Comparison of ENCODE assay signal across 8 cellular contexts in genomic region chr16:67966549-67967182, GRCh38. TPM values are rescaled to one million over a fixed set of nuclear protein-coding genes. Genes with fewer than 3 reads are reported as not detected.
DNase-seq lines count a peak whose midpoint lies in the region; ATAC-seq and TF ChIP-seq lines count a peak whose summit lies in the region.

No MANE protein-coding gene starts in this region.

- peaks cover 16% of the 10 kb centered on the region for H3K4me1 Mint-ChIP-seq in activated naive CD8-positive, alpha-beta T cell treated with anti-CD3 and anti-CD28 coated beads for 36 hours
- H3K4me1 Mint-ChIP-seq in immature natural killer cell = peaks cover 24 to 25% of the 10 kb centered on the region in 2 donors

- H3K4me3 Mint-ChIP-seq in activated naive CD8-positive, alpha-beta T cell treated with anti-CD3 and anti-CD28 coated beads for 36 hours = peak overlapping the region; percentile 99
- H3K4me3 Mint-ChIP-seq in immature natural killer cell = peak overlapping the region; percentile 89 to 96 (median 96)

- peaks cover 19% of the 10 kb centered on the region for H3K4me1 ChIP-seq in A673 (ENCODE audit: insufficient read depth, low read length, poor library complexity, severe bottlenecking)
- peaks cover 39 to 56% of the 10 kb centered on the region in 2 donors for H3K4me1 ChIP-seq in thyroid gland

- 61 to 70% methylated on average over 3 of the region's 3 CpGs for WGBS in thyroid gland, 2 donors

- no peak for ATAC-seq in GM19023 (IDR thresholded peaks at IDR 0.05; ENCODE audit: unreplicated experiment)

- POLR2A ChIA-PET in A673 (lab: Charles Lee; ENCODE audit: low non-redundant PET) = no interaction called here

- H3K27me3 ChIP-seq in A673 (replicated peaks; ENCODE audit: insufficient read depth, low read depth, low read length, poor library complexity) (no peaks in the 10 kb centered on the region), thyroid gland (no peaks in the 10 kb centered on the region)

- intact Hi-C loops in A673 (cut with micrococcal nuclease; ENCODE audit: unreplicated experiment) (no loop called here), thyroid gland (cut with DNase I) (no loop called here)

- H3K27me3 Mint-ChIP-seq in activated naive CD8-positive, alpha-beta T cell treated with anti-CD3 and anti-CD28 coated beads for 36 hours = no peaks in the 10 kb centered on the region
- H3K27me3 Mint-ChIP-seq in immature natural killer cell (ENCODE audit: low read depth in 3 of 3) = peaks cover 2 to 9% (median 5%) of the 10 kb centered on the region in 3 donors

- H3K9me3 ChIP-seq in A673 (ENCODE audit: low read depth, low read length, poor library complexity, severe bottlenecking) (no peaks in the 10 kb centered on the region), thyroid gland (no peaks in the 10 kb centered on the region)

- peak overlapping the region; percentile 54 for H3K27ac ChIP-seq in A673 (ENCODE audit: low read depth, low read length, poor library complexity, severe bottlenecking)
- H3K27ac ChIP-seq in thyroid gland = peak overlapping the region; percentile 60 to 93 (median 92)

- DNase-seq in A673 (ENCODE audit: low spot score) = no peak
- DNase-seq in HFF-Myc (ENCODE audit: extremely low read depth, low read depth) = peak; percentile 42
- no peak for DNase-seq in activated naive CD8-positive, alpha-beta T cell treated with anti-CD3 and anti-CD28 coated beads for 36 hours
- DNase-seq in immature natural killer cell = no peak
- DNase-seq in thyroid gland = peak; percentile 21 to 33
- no peak for DNase-seq in stimulated activated CD4-positive, alpha-beta T cell treated with anti-CD3 and anti-CD28 coated beads, Interleukin-12 subunit alpha, Interleukin-12 subunit beta, amount 100 ng/mL, for 4 hours
- DNase-seq in NCI-H2196 (lab: John Stamatoyannopoulos, UW; ENCODE audit: unreplicated experiment) = no peak

- CTCF ChIA-PET in A673 (lab: Charles Lee) = interaction anchor here (0.5 to 0.7 kb wide), 2 partner anchors 129 to 446 kb away, joined by 3 read pairs; no protein-coding TSS in a partner anchor

- H3K36me3 Mint-ChIP-seq in activated naive CD8-positive, alpha-beta T cell treated with anti-CD3 and anti-CD28 coated beads for 36 hours = peaks cover 5% of the 10 kb centered on the region
- peaks cover 0 to 4% (median 0%) of the 10 kb centered on the region in 3 donors for H3K36me3 Mint-ChIP-seq in immature natural killer cell

- TF ChIP-seq CTCF in A673 (conservative IDR thresholded peaks at IDR 0.05; ENCODE audit: low read depth, low read length) = no peak
- TF ChIP-seq CTCF in HFF-Myc (IDR thresholded peaks at IDR 0.05; ENCODE audit: low read depth, low read length, missing control alignments) = no peak
- TF ChIP-seq CTCF in thyroid gland (IDR thresholded peaks at IDR 0.05) = no peak

- TF ChIP-seq POLR2A in thyroid gland (IDR thresholded peaks at IDR 0.05) = no peak

- BruUV-seq in A673 (replicated peaks; lab: Mats Ljungman, UMichigan) = no TSS peak

- H3K9me3 Mint-ChIP-seq in activated naive CD8-positive, alpha-beta T cell treated with anti-CD3 and anti-CD28 coated beads for 36 hours = no peaks in the 10 kb centered on the region
- no peaks in the 10 kb centered on the region for H3K9me3 Mint-ChIP-seq in immature natural killer cell

- H3K36me3 ChIP-seq in A673 (ENCODE audit: insufficient read depth, low read length, poor library complexity, severe bottlenecking) (peaks cover 11% of the 10 kb centered on the region), thyroid gland (peaks cover 8 to 14% of the 10 kb centered on the region in 2 donors)

- H3K4me3 ChIP-seq in A673 (ENCODE audit: low read depth, low read length, poor library complexity, severe bottlenecking) (peak overlapping the region; percentile 68), HFF-Myc (replicated peaks; ENCODE audit: low read depth, low read length) (peak overlapping the region; percentile 94), thyroid gland (replicated peaks in 1 of 3) (peak overlapping the region in 1 of 3 donors; percentile 94)

- peak overlapping the region; percentile 93 for H3K27ac Mint-ChIP-seq in activated naive CD8-positive, alpha-beta T cell treated with anti-CD3 and anti-CD28 coated beads for 36 hours
- peak overlapping the region in 5 of 6 donors; percentile 63 to 95 (median 88) for H3K27ac Mint-ChIP-seq in immature natural killer cell

RNA-seq across cellular contexts. Expression of gene SLC12A4, which starts 1.8 kb away (rescaled TPM):
- total RNA-seq in A673 (2021) (41.9 and 47.6 TPM in 2 replicates), thyroid gland (10 to 100 TPM; 47.0 to 65.1 (median 51.7) TPM)
- 10 to 100 TPM; 27.4 to 29.5 TPM for total RNA-seq in activated naive CD8-positive, alpha-beta T cell treated with anti-CD3 and anti-CD28 coated beads for 36 hours
- polyA plus RNA-seq in immature natural killer cell = 10 to 100 TPM in 1 of 3 donors, 1 to 10 TPM in 2; 5.1 to 10.5 (median 6.6) TPM

RNA-seq across cellular contexts. Expression of gene DPEP3, which starts 13.6 kb away (rescaled TPM):
- total RNA-seq in A673 (2021) (not detected in 2 replicates), thyroid gland (under 1 TPM in 2 of 4 donors, not detected in 2; 0.11 to 0.40 TPM)
- total RNA-seq in activated naive CD8-positive, alpha-beta T cell treated with anti-CD3 and anti-CD28 coated beads for 36 hours = under 1 TPM; 0.29 to 0.42 TPM
- polyA plus RNA-seq in immature natural killer cell = under 1 TPM in 1 of 3 donors, not detected in 2; 0.11 TPM

RNA-seq across cellular contexts. Expression of gene LCAT, which starts 22.7 kb away (rescaled TPM):
- total RNA-seq in A673 (2021) = 15.5 and 17.6 TPM in 2 replicates
- total RNA-seq in activated naive CD8-positive, alpha-beta T cell treated with anti-CD3 and anti-CD28 coated beads for 36 hours = 10 to 100 TPM; 11.3 to 11.4 TPM
- 1 to 10 TPM in 1 of 3 donors, under 1 TPM in 1, not detected in 1; 0.14 to 1.3 TPM for polyA plus RNA-seq in immature natural killer cell
- total RNA-seq in thyroid gland = 10 to 100 TPM in 3 of 4 donors, 1 to 10 TPM in 1; 9.9 to 16.4 (median 13.4) TPM

RNA-seq across cellular contexts. Expression of gene PSMB10, which starts 30.0 kb away (rescaled TPM):
- 21.6 and 24.8 TPM in 2 replicates for total RNA-seq in A673 (2021)
- total RNA-seq in activated naive CD8-positive, alpha-beta T cell treated with anti-CD3 and anti-CD28 coated beads for 36 hours = 100 to 1,000 TPM; 220 to 235 TPM
- polyA plus RNA-seq in immature natural killer cell = 1,000 to 10,000 TPM in 2 of 3 donors, 100 to 1,000 TPM in 1; 893 to 1,468 (median 1,114) TPM
- 10 to 100 TPM; 22.9 to 39.7 (median 32.5) TPM for total RNA-seq in thyroid gland

RNA-seq across cellular contexts. Expression of gene DPEP2, which starts 32.6 kb away (rescaled TPM):
- total RNA-seq in A673 (2021) (not detected in 2 replicates), thyroid gland (1 to 10 TPM in 3 of 4 donors, under 1 TPM in 1; 0.22 to 2.5 (median 2.1) TPM)
- 1 to 10 TPM; 1.8 to 2.7 TPM for total RNA-seq in activated naive CD8-positive, alpha-beta T cell treated with anti-CD3 and anti-CD28 coated beads for 36 hours
- 10 to 100 TPM; 45.5 to 62.6 (median 59.4) TPM for polyA plus RNA-seq in immature natural killer cell

Comparison
In these comparisons a context has a peak if more than half of its experiments do, and no peak if none do; other contexts are left out.
1. DNase-seq: peak in HFF-Myc (single experiment) and thyroid gland (2 of 2); none in A673 (single experiment), activated naive CD8-positive, alpha-beta T cell treated with anti-CD3 and anti-CD28 coated beads for 36 hours (single experiment), immature natural killer cell (0 of 3), stimulated activated CD4-positive, alpha-beta T cell treated with anti-CD3 and anti-CD28 coated beads, Interleukin-12 subunit alpha, Interleukin-12 subunit beta, amount 100 ng/mL, for 4 hours (single experiment) and NCI-H2196 (single experiment).